9 cellular contexts compared by ENCODE assay signal in genomic region chr22:21657020-21657360, GRCh38. TPM values are rescaled to one million over a fixed set of nuclear protein-coding genes. Genes with fewer than 3 reads are reported as not detected.
DNase-seq lines count a peak whose midpoint lies in the region; ATAC-seq, FAIRE-seq and TF ChIP-seq lines count a peak whose summit lies in the region.
"Had no signal": no experiment of that assay in that cellular context is flagged by ENCODE, and none has a peak within 500 bp of the region (broad histone marks: within the 10 kb centered on the region; RNA-seq: fewer than 3 reads in every experiment).

No MANE protein-coding gene starts in this region.

- TF ChIP-seq POLR2A in K562 (conservative IDR thresholded peaks at IDR 0.05) = no peak
- no peak for TF ChIP-seq POLR2A in gastrocnemius medialis (IDR thresholded peaks at IDR 0.05)

- peak overlapping the region; percentile 84 for H3K4me3 Mint-ChIP-seq in memory B cell

- no peaks in the 10 kb centered on the region for H3K27me3 ChIP-seq in A673 (replicated peaks; ENCODE audit: insufficient read depth, low read depth, low read length, poor library complexity)
- no peaks in the 10 kb centered on the region for H3K27me3 ChIP-seq in K562 (ENCODE audit: control insufficient read depth in 2 of 2, insufficient read depth in 2 of 2, low read length in 2 of 2)
- peaks cover 13 to 16% (median 14%) of the 10 kb centered on the region in 3 donors for H3K27me3 ChIP-seq in gastrocnemius medialis

- H2AFZ ChIP-seq in K562 (ENCODE audit: low read depth, low read length) = peak overlapping the region; percentile 83

- no peak for FAIRE-seq in K562 (lab: Jason Lieb, UNC)

- H3K27ac Mint-ChIP-seq in memory B cell = peak overlapping the region; percentile 42

- peak overlapping the region; percentile 56 to 91 for H3K9ac ChIP-seq in K562 (ENCODE audit: insufficient read depth in 1 of 2, low read depth in 2 of 2, low read length in 2 of 2)

- intact Hi-C loops in A673 (cut with micrococcal nuclease; ENCODE audit: unreplicated experiment) (no loop called here), K562 (cut with micrococcal nuclease) (loop anchor here (10.0 kb wide), 1 partner anchor 802 kb away; the partner anchor contains the start of genes PI4KA and SNAP29), gastrocnemius medialis (cut with DNase I; ENCODE audit: low total_unique reads) (no loop called here)

- 30% methylated on average over 17 of the region's 17 CpGs for WGBS in K562 (ENCODE audit: insufficient coverage, low coverage, missing lambda C conversion rate)

- BruUV-seq in A673 (replicated peaks; lab: Mats Ljungman, UMichigan) = no TSS peak
- no TSS peak for BruUV-seq in K562 (replicated peaks; lab: Mats Ljungman, UMichigan)

- CTCF ChIA-PET in A673 (lab: Charles Lee) (interaction anchor here (0.7 kb wide), 1 partner anchor 10 kb away, joined by 4 read pairs; no protein-coding TSS in a partner anchor), K562 (lab: Yijun Ruan, JAX; ENCODE audit: low intra/inter-chr PET ratio) (interaction anchor here (0.6 to 1.1 kb wide), 5 partner anchors 14 to 278 kb away, joined by 3 read pairs; partner anchors contain the start of gene YDJC)

- peaks cover 16% of the 10 kb centered on the region for H3K36me3 ChIP-seq in A673 (ENCODE audit: insufficient read depth, low read length, poor library complexity, severe bottlenecking)
- peaks cover 19% of the 10 kb centered on the region for H3K36me3 ChIP-seq in K562 (ENCODE audit: control insufficient read depth, insufficient read depth, low read length)
- no peaks in the 10 kb centered on the region for H3K36me3 ChIP-seq in gastrocnemius medialis

- no peak for TF ChIP-seq RAD21 in K562 (CRISPR knock-in tag; conservative IDR thresholded peaks at IDR 0.05 in 1 of 2, IDR thresholded peaks at IDR 0.05 in 1 of 2)

- H3K4me1 Mint-ChIP-seq in memory B cell = peaks cover 10% of the 10 kb centered on the region

- H3K9me3 Mint-ChIP-seq in memory B cell = no peaks in the 10 kb centered on the region

- POLR2A ChIA-PET in A673 (lab: Charles Lee; ENCODE audit: low non-redundant PET) (no interaction called here), K562 (lab: Yijun Ruan, JAX) (interaction anchor here (0.6 to 75.5 kb wide), 13 partner anchors 8 to 313 kb away, joined by 3 to 4622 read pairs (median 4); partner anchors contain the start of genes CCDC116, PPIL2, SDF2L1 and YDJC)

- H3K79me2 ChIP-seq in K562 (ENCODE audit: control insufficient read depth, insufficient read depth, low read length) = peaks cover 16% of the 10 kb centered on the region

- no peak for DNase-seq in A673 (ENCODE audit: low spot score)
- DNase-seq in K562 (ENCODE audit: extremely low read depth in 1 of 4, low spot score in 3 of 4) = no peak
- no peak for DNase-seq in memory B cell (ENCODE audit: low spot score in 2 of 2)
- no peak for DNase-seq in retina
- no peak for DNase-seq in germinal center (ENCODE audit: low spot score)
- DNase-seq in NCI-H510A treated with DMSO at 0.1 percent for 48 hours (lab: John Stamatoyannopoulos, UW) = no peak
- no peak for DNase-seq in gastrocnemius medialis

- ATAC-seq in HG03159 (IDR thresholded peaks at IDR 0.05; ENCODE audit: unreplicated experiment) = peak; percentile 7
- peak; percentile 28 for ATAC-seq in K562
- no peak for ATAC-seq in memory B cell (ENCODE audit: low read depth)
- no peak for ATAC-seq in gastrocnemius medialis

- H3K4me3 ChIP-seq in A673 (ENCODE audit: low read depth, low read length, poor library complexity, severe bottlenecking) = peak overlapping the region; percentile 59
- H3K4me3 ChIP-seq in K562 = peak overlapping the region; percentile 47
- peak overlapping the region in 2 of 4 donors; percentile 51 to 56 for H3K4me3 ChIP-seq in gastrocnemius medialis

- H3K4me2 ChIP-seq in K562 (ENCODE audit: insufficient read depth, low read length) = peak overlapping the region; percentile 74

- H3K36me3 Mint-ChIP-seq in memory B cell = no peaks in the 10 kb centered on the region

- H3K27ac ChIP-seq in A673 (ENCODE audit: low read depth, low read length, poor library complexity, severe bottlenecking) (peak overlapping the region; percentile 60), K562 (ENCODE audit: extremely low read depth, low read depth, low read length) (peak overlapping the region; percentile 47), gastrocnemius medialis (no peak overlapping the region)

- TF ChIP-seq EP300 in K562 (IDR thresholded peaks at IDR 0.05; ENCODE audit: low read length) = no peak

- no peak for TF ChIP-seq CTCF in A673 (conservative IDR thresholded peaks at IDR 0.05; ENCODE audit: low read depth, low read length)
- TF ChIP-seq CTCF in K562 (IDR thresholded peaks at IDR 0.05 in 2 of 3, conservative IDR thresholded peaks at IDR 0.05 in 1 of 3; ENCODE audit: insufficient read depth in 2 of 3, low read depth in 1 of 3, low read length in 3 of 3) = no peak
- TF ChIP-seq CTCF in gastrocnemius medialis (IDR thresholded peaks at IDR 0.05 in 4 of 5, conservative IDR thresholded peaks at IDR 0.05 in 1 of 5) = no peak

- H3K4me1 ChIP-seq in A673 (ENCODE audit: insufficient read depth, low read length, poor library complexity, severe bottlenecking) = no peaks in the 10 kb centered on the region
- peaks cover 21 to 47% of the 10 kb centered on the region in 2 experiments for H3K4me1 ChIP-seq in K562 (replicated peaks in 1 of 2; ENCODE audit: control insufficient read depth in 2 of 2, insufficient read depth in 2 of 2, low read length in 2 of 2)
- H3K4me1 ChIP-seq in gastrocnemius medialis = peaks cover 0 to 6% of the 10 kb centered on the region in 2 donors

- H3K9me1 ChIP-seq in K562 (ENCODE audit: control insufficient read depth, insufficient read depth, low read length) = peaks cover 13% of the 10 kb centered on the region

- in situ Hi-C loops in K562 (cut with MboI) = loop anchor here (25.0 kb wide), 1 partner anchor 1320 kb away; no protein-coding TSS in a partner anchor
- in situ Hi-C loops in gastrocnemius medialis (cut with MboI; ENCODE audit: low sequenced_read_pairs in 4 of 4) = no loop called here

- no peaks in the 10 kb centered on the region for H3K27me3 Mint-ChIP-seq in memory B cell

- H3K9me3 ChIP-seq in A673 (ENCODE audit: low read depth, low read length, poor library complexity, severe bottlenecking) (no peaks in the 10 kb centered on the region), K562 (replicated peaks; ENCODE audit: control insufficient read depth, insufficient read depth, low read depth, low read length) (no peaks in the 10 kb centered on the region), gastrocnemius medialis (no peaks in the 10 kb centered on the region)

- H4K20me1 ChIP-seq in K562 (replicated peaks; ENCODE audit: control insufficient read depth, insufficient read depth, low read length) = no peaks in the 10 kb centered on the region

RNA-seq across cellular contexts. Expression of gene PPIL2, which starts 8.8 kb away (rescaled TPM):
- total RNA-seq in A673 (2021) = 46.8 and 49.3 TPM in 2 replicates
- 1,132 and 1,539 TPM in 2 replicates for total RNA-seq in K562 (2011; cell fraction: chromatin; rRNA removed; ENCODE audit: low replicate concordance)
- 736 and 826 TPM in 2 replicates for total RNA-seq in K562 (2011; cell fraction: nucleolus; rRNA removed)
- 718 and 814 TPM in 2 replicates for total RNA-seq in K562 (2011; cell fraction: nucleoplasm; rRNA removed)
- total RNA-seq in K562 (2014; rRNA removed) = 174 and 195 TPM in 2 replicates
- total RNA-seq in K562 (2014; rRNA removed; fragmentation: Illumina TruSeq; extraction: Trizol) = 104 and 115 TPM in 2 replicates
- total RNA-seq in K562 (2015; rRNA removed; fragmentation: Illumina TruSeq; extraction: Trizol) = 170 and 172 TPM in 2 replicates
- 251 and 267 TPM in 2 replicates for total RNA-seq in K562 (2021)
- 193 and 247 TPM in 2 replicates for polyA plus RNA-seq in K562 (2011; rRNA removed)
- 143 and 211 TPM in 2 replicates for polyA plus RNA-seq in K562 (2011; cell fraction: cytosol; rRNA removed)
- 801 and 951 TPM in 2 replicates for polyA plus RNA-seq in K562 (2011; cell fraction: nucleus; rRNA removed)
- polyA plus RNA-seq in K562 (2012) = 185 and 193 TPM in 2 replicates
- polyA plus RNA-seq in K562 (2014; fragmentation: Illumina TruSeq; extraction: Trizol) = 250 and 261 TPM in 2 replicates
- 10 to 100 TPM; 13.2 to 28.8 TPM for polyA plus RNA-seq in K562 (2014; fragmentation: Nextera tagmentation; extraction: Ambion mirVana)
- polyA plus RNA-seq in K562 (2014; rRNA removed) = 268 and 298 TPM in 2 replicates
- 228 and 271 TPM in 2 replicates for polyA minus RNA-seq in K562 (2011; rRNA and poly(A)+ RNA removed)
- 95.6 and 98.4 TPM in 2 replicates for polyA minus RNA-seq in K562 (2011; cell fraction: cytosol; rRNA and poly(A)+ RNA removed)
- 325 and 509 TPM in 2 replicates for polyA minus RNA-seq in K562 (2011; cell fraction: nucleus; rRNA and poly(A)+ RNA removed)
- total RNA-seq in gastrocnemius medialis = 10 to 100 TPM; 16.8 to 24.8 (median 20.5) TPM

RNA-seq across cellular contexts. Expression of gene SDF2L1, which starts 14.9 kb away (rescaled TPM):
- 50.1 and 55.3 TPM in 2 replicates for total RNA-seq in A673 (2021)
- 72.2 and 221 TPM in 2 replicates for total RNA-seq in K562 (2011; cell fraction: chromatin; rRNA removed; ENCODE audit: low replicate concordance)
- 489 and 555 TPM in 2 replicates for total RNA-seq in K562 (2011; cell fraction: nucleolus; rRNA removed)
- 263 and 279 TPM in 2 replicates for total RNA-seq in K562 (2011; cell fraction: nucleoplasm; rRNA removed)
- total RNA-seq in K562 (2014; rRNA removed) = 894 and 989 TPM in 2 replicates
- total RNA-seq in K562 (2014; rRNA removed; fragmentation: Illumina TruSeq; extraction: Trizol) = 41.9 and 82.9 TPM in 2 replicates
- 135 and 153 TPM in 2 replicates for total RNA-seq in K562 (2015; rRNA removed; fragmentation: Illumina TruSeq; extraction: Trizol)
- 551 and 557 TPM in 2 replicates for total RNA-seq in K562 (2021)
- 124 and 218 TPM in 2 replicates for polyA plus RNA-seq in K562 (2011; rRNA removed)
- 273 and 603 TPM in 2 replicates for polyA plus RNA-seq in K562 (2011; cell fraction: cytosol; rRNA removed)
- polyA plus RNA-seq in K562 (2011; cell fraction: nucleus; rRNA removed) = 110 and 123 TPM in 2 replicates
- polyA plus RNA-seq in K562 (2012) = 384 and 632 TPM in 2 replicates
- polyA plus RNA-seq in K562 (2014; fragmentation: Illumina TruSeq; extraction: Trizol) = 33.8 and 82.2 TPM in 2 replicates
- polyA plus RNA-seq in K562 (2014; fragmentation: Nextera tagmentation; extraction: Ambion mirVana) = 10 to 100 TPM; 15.1 to 34.8 TPM
- 666 and 827 TPM in 2 replicates for polyA plus RNA-seq in K562 (2014; rRNA removed)
- 50.1 and 80.5 TPM in 2 replicates for polyA minus RNA-seq in K562 (2011; rRNA and poly(A)+ RNA removed)
- polyA minus RNA-seq in K562 (2011; cell fraction: cytosol; rRNA and poly(A)+ RNA removed) = 107 and 114 TPM in 2 replicates
- polyA minus RNA-seq in K562 (2011; cell fraction: nucleus; rRNA and poly(A)+ RNA removed) = 37.7 and 69.6 TPM in 2 replicates
- 10 to 100 TPM in 3 of 4 donors, 1 to 10 TPM in 1; 8.5 to 33.2 (median 23.3) TPM for total RNA-seq in gastrocnemius medialis

RNA-seq across cellular contexts. Expression of gene CCDC116, which starts 24.4 kb away (rescaled TPM):
- total RNA-seq in A673 (2021) (1.3 and 2.3 TPM in 2 replicates), K562 (2014; rRNA removed) (9.3 and 13.6 TPM in 2 replicates), K562 (2014; rRNA removed; fragmentation: Illumina TruSeq; extraction: Trizol) (2.1 and 2.8 TPM in 2 replicates), K562 (2015; rRNA removed; fragmentation: Illumina TruSeq; extraction: Trizol) (4.7 and 5.2 TPM in 2 replicates), K562 (2021) (11.3 and 15.6 TPM in 2 replicates), gastrocnemius medialis (under 1 TPM in 2 of 4 donors, not detected in 2; 0.20 to 0.22 TPM)
- total RNA-seq in K562 (2011; cell fraction: chromatin; rRNA removed; ENCODE audit: low replicate concordance) = 11.2 and 34.3 TPM in 2 replicates
- 28.7 and 33.9 TPM in 2 replicates for total RNA-seq in K562 (2011; cell fraction: nucleolus; rRNA removed)
- 18.1 and 19.5 TPM in 2 replicates for total RNA-seq in K562 (2011; cell fraction: nucleoplasm; rRNA removed)
- polyA plus RNA-seq in K562 (2011; rRNA removed) (1.6 and 2.1 TPM in 2 replicates), K562 (2014; fragmentation: Illumina TruSeq; extraction: Trizol) (6.3 and 8.9 TPM in 2 replicates), K562 (2014; fragmentation: Nextera tagmentation; extraction: Ambion mirVana) (1 to 10 TPM; 1.6 to 2.3 TPM), K562 (2014; rRNA removed) (7.1 and 8.6 TPM in 2 replicates)
- polyA plus RNA-seq in K562 (2011; cell fraction: cytosol; rRNA removed) = 1.8 and 5.8 TPM in 2 replicates
- polyA plus RNA-seq in K562 (2011; cell fraction: nucleus; rRNA removed) = 6.5 and 19.5 TPM in 2 replicates
- 5.2 and 6.4 TPM in 2 replicates for polyA plus RNA-seq in K562 (2012)
- 1.3 and 1.8 TPM in 2 replicates for polyA minus RNA-seq in K562 (2011; rRNA and poly(A)+ RNA removed)
- polyA minus RNA-seq in K562 (2011; cell fraction: cytosol; rRNA and poly(A)+ RNA removed) = 1.5 and 3.9 TPM in 2 replicates
- 8.3 and 12.3 TPM in 2 replicates for polyA minus RNA-seq in K562 (2011; cell fraction: nucleus; rRNA and poly(A)+ RNA removed)
- total RNA-seq: HT1080 had no signal

RNA-seq across cellular contexts. Expression of gene YDJC, which starts 27.2 kb away (rescaled TPM):
- total RNA-seq in A673 (2021) (33.8 and 37.0 TPM in 2 replicates), K562 (2014; rRNA removed) (871 and 1,007 TPM in 2 replicates), K562 (2014; rRNA removed; fragmentation: Illumina TruSeq; extraction: Trizol) (69.0 and 87.5 TPM in 2 replicates), K562 (2015; rRNA removed; fragmentation: Illumina TruSeq; extraction: Trizol) (164 and 196 TPM in 2 replicates), K562 (2021) (626 and 641 TPM in 2 replicates), gastrocnemius medialis (10 to 100 TPM in 1 of 4 donors, 1 to 10 TPM in 3; 5.2 to 10.8 (median 6.3) TPM)
- total RNA-seq in K562 (2011; cell fraction: chromatin; rRNA removed; ENCODE audit: low replicate concordance) = 121 and 504 TPM in 2 replicates
- 857 and 885 TPM in 2 replicates for total RNA-seq in K562 (2011; cell fraction: nucleolus; rRNA removed)
- total RNA-seq in K562 (2011; cell fraction: nucleoplasm; rRNA removed) = 325 and 370 TPM in 2 replicates
- polyA plus RNA-seq in K562 (2011; rRNA removed) (203 and 277 TPM in 2 replicates), K562 (2014; fragmentation: Illumina TruSeq; extraction: Trizol) (106 and 159 TPM in 2 replicates), K562 (2014; fragmentation: Nextera tagmentation; extraction: Ambion mirVana) (10 to 100 TPM; 13.5 to 23.5 TPM), K562 (2014; rRNA removed) (707 and 732 TPM in 2 replicates)
- 382 and 1,449 TPM in 2 replicates for polyA plus RNA-seq in K562 (2011; cell fraction: cytosol; rRNA removed)
- polyA plus RNA-seq in K562 (2011; cell fraction: nucleus; rRNA removed) = 629 and 1,089 TPM in 2 replicates
- polyA plus RNA-seq in K562 (2012) = 282 and 288 TPM in 2 replicates
- polyA minus RNA-seq in K562 (2011; rRNA and poly(A)+ RNA removed) = 35.0 and 44.2 TPM in 2 replicates
- 212 and 264 TPM in 2 replicates for polyA minus RNA-seq in K562 (2011; cell fraction: cytosol; rRNA and poly(A)+ RNA removed)
- polyA minus RNA-seq in K562 (2011; cell fraction: nucleus; rRNA and poly(A)+ RNA removed) = 294 and 313 TPM in 2 replicates

Comparison
In these comparisons a context has a peak if more than half of its experiments do, and no peak if none do; other contexts are left out.
1. H3K27ac ChIP-seq: peak in A673 (single experiment) and K562 (single experiment); none in gastrocnemius medialis (0 of 4).
2. ATAC-seq: peak in HG03159 (single experiment) and K562 (single experiment); none in memory B cell (single experiment) and gastrocnemius medialis (0 of 2).